In genomic region chr9:125681657-125682056, GRCh38 we compare ENCODE assay signal across 27 cellular contexts.
"Had no signal": no experiment of that assay in that cellular context is flagged by ENCODE, and none has a peak within 500 bp of the region (broad histone marks: within the 10 kb centered on the region; RNA-seq: fewer than 3 reads in every experiment).

No MANE protein-coding gene starts in this region.

- H3K36me3 Mint-ChIP-seq: neural progenitor cell had no signal

- H3K4me3 ChIP-seq: esophagus muscularis mucosa, gastroesophageal sphincter, heart left ventricle, hepatocyte, left lung, mucosa of descending colon, neural progenitor cell, prostate gland, right atrium auricular region, sigmoid colon, skin epidermis, spleen, transverse colon had no signal

- H3K27ac ChIP-seq: epithelial cell of prostate, esophagus muscularis mucosa, foreskin keratinocyte, gastroesophageal sphincter, heart left ventricle, hepatocyte, left lung, neural progenitor cell, prostate gland, right atrium auricular region, sigmoid colon, skin epidermis, spleen, transverse colon had no signal

- H3K36me3 ChIP-seq: neural progenitor cell, prostate gland, right atrium auricular region, transverse colon had no signal

- DNase-seq: effector CD8-positive, alpha-beta T cell; endodermal cell; foreskin keratinocyte; heart left ventricle; kidney; left lung; mesenchymal stem cell; mucosa of descending colon; naive thymus-derived CD4-positive, alpha-beta T cell; sigmoid colon; spleen; stimulated activated CD4-positive, alpha-beta T cell treated with anti-CD3 and anti-CD28 coated beads, Interleukin-4, amount 100 ng/mL, for 4 hours; stimulated activated naive B cell treated with anti-CD40 and anti-IgM and Interleukin-4, amounts not matched to agents 10 μg/mL and 1 μg/mL and 100 μg/mL, for 72 hours; transverse colon had no signal

- H3K9ac ChIP-seq: neural progenitor cell had no signal

- FAIRE-seq: colon, kidney had no signal

- ATAC-seq: foreskin keratinocyte; gastroesophageal sphincter; heart left ventricle; left lung; mucosa of descending colon; naive thymus-derived CD4-positive, alpha-beta T cell; stimulated activated naive B cell treated with anti-CD40 and anti-IgM and Interleukin-4, amounts not matched to agents 10 μg/mL and 1 μg/mL and 100 μg/mL, for 72 hours had no signal

- H3K4me2 ChIP-seq: hepatocyte, neural progenitor cell had no signal

- H3K4me1 Mint-ChIP-seq: neural progenitor cell had no signal

- H3K27me3 ChIP-seq: esophagus muscularis mucosa, foreskin keratinocyte, gastroesophageal sphincter, heart left ventricle, hepatocyte, left lung, neural progenitor cell, right atrium auricular region, sigmoid colon, spleen, transverse colon had no signal

- H3K27me3 Mint-ChIP-seq: dendritic cell treated with granulocyte-macrophage colony-stimulating factor and Interleukin-4, amounts not matched to agents 40 ng/mL and 50 ng/mL, for 4 days; naive thymus-derived CD4-positive, alpha-beta T cell; stimulated activated naive B cell treated with anti-CD40 and anti-IgM and Interleukin-4, amounts not matched to agents 10 μg/mL and 1 μg/mL and 100 μg/mL, for 72 hours; stimulated activated naive CD8-positive, alpha-beta T cell treated with anti-CD3 and anti-CD28 coated beads, Interleukin-15, Interleukin-2, amounts not matched to agents 100 ng/mL and 50 ng/mL, for 24 hours had no signal

- H3K9me3 Mint-ChIP-seq: dendritic cell treated with granulocyte-macrophage colony-stimulating factor and Interleukin-4, amounts not matched to agents 40 ng/mL and 50 ng/mL, for 4 days; endodermal cell; mesothelial cell of epicardium; nephron; neural progenitor cell; stimulated activated naive B cell treated with anti-CD40 and anti-IgM and Interleukin-4, amounts not matched to agents 10 μg/mL and 1 μg/mL and 100 μg/mL, for 72 hours; stimulated activated naive CD8-positive, alpha-beta T cell treated with anti-CD3 and anti-CD28 coated beads, Interleukin-15, Interleukin-2, amounts not matched to agents 100 ng/mL and 50 ng/mL, for 24 hours had no signal

- H3K9me3 ChIP-seq: esophagus muscularis mucosa, gastroesophageal sphincter, heart left ventricle, left lung, mucosa of descending colon, prostate gland, right atrium auricular region, sigmoid colon, spleen, transverse colon had no signal

- H2AFZ ChIP-seq: hepatocyte, neural progenitor cell had no signal

- H3K27ac Mint-ChIP-seq: dendritic cell treated with granulocyte-macrophage colony-stimulating factor and Interleukin-4, amounts not matched to agents 40 ng/mL and 50 ng/mL, for 4 days; mesothelial cell of epicardium; nephron; neural progenitor cell; stimulated activated naive B cell treated with anti-CD40 and anti-IgM and Interleukin-4, amounts not matched to agents 10 μg/mL and 1 μg/mL and 100 μg/mL, for 72 hours; stimulated activated naive CD8-positive, alpha-beta T cell treated with anti-CD3 and anti-CD28 coated beads, Interleukin-15, Interleukin-2, amounts not matched to agents 100 ng/mL and 50 ng/mL, for 24 hours had no signal

- H3K4me3 Mint-ChIP-seq: dendritic cell treated with granulocyte-macrophage colony-stimulating factor and Interleukin-4, amounts not matched to agents 40 ng/mL and 50 ng/mL, for 4 days; endodermal cell; mesothelial cell of epicardium; naive thymus-derived CD4-positive, alpha-beta T cell; nephron; neural progenitor cell; stimulated activated naive B cell treated with anti-CD40 and anti-IgM and Interleukin-4, amounts not matched to agents 10 μg/mL and 1 μg/mL and 100 μg/mL, for 72 hours; stimulated activated naive CD8-positive, alpha-beta T cell treated with anti-CD3 and anti-CD28 coated beads, Interleukin-15, Interleukin-2, amounts not matched to agents 100 ng/mL and 50 ng/mL, for 24 hours had no signal

- H3K4me1 ChIP-seq: left lung, prostate gland, sigmoid colon, transverse colon had no signal
